8 cellular contexts compared by ENCODE assay signal in genomic region chr15:38670142-38671002, GRCh38.
DNase-seq lines count a peak whose midpoint lies in the region; ATAC-seq lines count a peak whose summit lies in the region.

No MANE protein-coding gene starts in this region.

- peak; percentile 39 for DNase-seq in activated T-cell treated with anti-CD3 and anti-CD28 coated beads for 48 hours (ENCODE audit: low read depth)
- DNase-seq in stimulated activated CD4-positive, alpha-beta T cell treated with anti-CD3 and anti-CD28 coated beads, Interleukin-4, amount 100 ng/mL, for 24 hours = peak; percentile 69
- no peak for DNase-seq in pons (ENCODE audit: low spot score)
- no peak for DNase-seq in KBM-7
- no peak for DNase-seq in NCI-H2029 treated with DMSO at 0.1 percent for 48 hours (lab: John Stamatoyannopoulos, UW)
- no peak for DNase-seq in cardiac septum (ENCODE audit: low spot score)

- peak; percentile 39 for ATAC-seq in GM19372 (IDR thresholded peaks at IDR 0.05; ENCODE audit: low read depth, unreplicated experiment)
- ATAC-seq in HG03135 (IDR thresholded peaks at IDR 0.05; ENCODE audit: unreplicated experiment) = peak; percentile 52

- intact Hi-C loops in cardiac septum (cut with DNase I) = no loop called here

- in situ Hi-C loops in KBM-7 (cut with MboI; ENCODE audit: low pct_unique_long_range_greater_than_20kb, low sequenced_read_pairs) = no loop called here

Comparison
In these comparisons a context has a peak if more than half of its experiments do, and no peak if none do; other contexts are left out.
1. DNase-seq: peak in activated T-cell treated with anti-CD3 and anti-CD28 coated beads for 48 hours (single experiment) and stimulated activated CD4-positive, alpha-beta T cell treated with anti-CD3 and anti-CD28 coated beads, Interleukin-4, amount 100 ng/mL, for 24 hours (single experiment); none in pons (single experiment), KBM-7 (single experiment), NCI-H2029 treated with DMSO at 0.1 percent for 48 hours (single experiment) and cardiac septum (single experiment).